16 cellular contexts compared by ENCODE assay signal in genomic region chr22:20522134-20522827, GRCh38. TPM values are rescaled to one million over a fixed set of nuclear protein-coding genes. Genes with fewer than 3 reads are reported as not detected.
DNase-seq lines count a peak whose midpoint lies in the region; ATAC-seq and TF ChIP-seq lines count a peak whose summit lies in the region.
"Had no signal": no experiment of that assay in that cellular context is flagged by ENCODE, and none has a peak within 500 bp of the region (broad histone marks: within the 10 kb centered on the region; RNA-seq: fewer than 3 reads in every experiment).

No MANE protein-coding gene starts in this region.

- peak overlapping the region; percentile 16 for H3K9ac ChIP-seq in smooth muscle cell (ENCODE audit: low read depth)

- H3K4me2 ChIP-seq in smooth muscle cell: no peak overlapping the region

- intact Hi-C loops in head of caudate nucleus (cut with DNase I): no loop called here

- DNase-seq in activated T-cell treated with anti-CD3 and anti-CD28 coated beads, Interleukin-2, amount 50 U/mL, for 24 hours: no peak
- DNase-seq in activated T-cell treated with anti-CD3 and anti-CD28 coated beads for 4 hours (no peak), WTC11 (ENCODE audit: low spot score) (no peak), head of caudate nucleus (peak in 24 of 42 donors; percentile 14 to 82 (median 44)), smooth muscle cell (lab: John Stamatoyannopoulos, UW; ENCODE audit: unreplicated experiment) (no peak)
- DNase-seq in central memory CD4-positive, alpha-beta T cell: no peak
- DNase-seq: DMS53; NCI-H146; NCI-H446 treated with DMSO at 0.1 percent for 48 hours; pancreas; stimulated activated CD4-positive, alpha-beta T cell treated with anti-CD3 and anti-CD28 coated beads, Interleukin-12 subunit alpha, Interleukin-12 subunit beta, amount 100 ng/mL, for 4 hours had no signal

- H3F3A ChIP-seq in smooth muscle cell (ENCODE audit: low read depth): peaks cover 44% of the 10 kb centered on the region

- no peaks in the 10 kb centered on the region for H3K36me3 ChIP-seq in smooth muscle cell (ENCODE audit: low read depth)
- H3K36me3 ChIP-seq: pancreas had no signal

- CTCF ChIA-PET in WTC11 (lab: Charles Lee): interaction anchor here (0.7 kb wide), 1 partner anchor 46 kb away, joined by 3 read pairs; no protein-coding TSS in a partner anchor

- no peaks in the 10 kb centered on the region for H3K9me3 ChIP-seq in smooth muscle cell (replicated peaks; ENCODE audit: low read depth)
- H3K9me3 ChIP-seq: esophagus muscularis mucosa, pancreas, tibial nerve had no signal

- H3K9me3 Mint-ChIP-seq in activated T-cell treated with anti-CD3 and anti-CD28 coated beads, Interleukin-2, amount 50 U/mL, for 24 hours: no peaks in the 10 kb centered on the region
- H3K9me3 Mint-ChIP-seq in WTC11: no peaks in the 10 kb centered on the region

- ATAC-seq in WTC11 (no peak), HG02885 (IDR thresholded peaks at IDR 0.05; ENCODE audit: poor library complexity, unreplicated experiment) (no peak), GM21360 (IDR thresholded peaks at IDR 0.05; ENCODE audit: unreplicated experiment) (no peak)
- ATAC-seq: pancreas had no signal

- peak overlapping the region; percentile 98 for H3K27ac ChIP-seq in smooth muscle cell (ENCODE audit: low read depth)
- H3K27ac ChIP-seq: esophagus muscularis mucosa, pancreas had no signal

- peaks cover 23% of the 10 kb centered on the region for H3K4me1 ChIP-seq in smooth muscle cell (ENCODE audit: low read depth)

- no peak for TF ChIP-seq CTCF in WTC11 (IDR thresholded peaks at IDR 0.05)
- TF ChIP-seq CTCF in smooth muscle cell (IDR thresholded peaks at IDR 0.05; ENCODE audit: borderline replicate concordance, insufficient read depth, poor library complexity, severe bottlenecking): no peak

- H4K20me1 ChIP-seq in smooth muscle cell (ENCODE audit: low read depth): peaks cover 100% of the 10 kb centered on the region

- H3K27me3 ChIP-seq in smooth muscle cell (ENCODE audit: low read depth): no peaks in the 10 kb centered on the region
- H3K27me3 ChIP-seq: esophagus muscularis mucosa, pancreas, tibial nerve had no signal

- H3K27me3 Mint-ChIP-seq in activated T-cell treated with anti-CD3 and anti-CD28 coated beads, Interleukin-2, amount 50 U/mL, for 24 hours: no peaks in the 10 kb centered on the region
- H3K27me3 Mint-ChIP-seq in WTC11 (ENCODE audit: low read depth): no peaks in the 10 kb centered on the region

- H2AFZ ChIP-seq in smooth muscle cell (ENCODE audit: low read depth): no peak overlapping the region

- WGBS in smooth muscle cell (ENCODE audit: low lambda C conversion rate): 86% methylated on average over 7 of the region's 7 CpGs

- peaks cover 80% of the 10 kb centered on the region for H3K4me1 Mint-ChIP-seq in activated T-cell treated with anti-CD3 and anti-CD28 coated beads, Interleukin-2, amount 50 U/mL, for 24 hours (ENCODE audit: low read depth)
- peaks cover 29% of the 10 kb centered on the region for H3K4me1 Mint-ChIP-seq in WTC11

- no peak overlapping the region for H3K4me3 ChIP-seq in smooth muscle cell
- H3K4me3 ChIP-seq: esophagus muscularis mucosa, lung, pancreas, tibial nerve had no signal

- H3K27ac Mint-ChIP-seq in activated T-cell treated with anti-CD3 and anti-CD28 coated beads, Interleukin-2, amount 50 U/mL, for 24 hours: peak overlapping the region; percentile 83
- peak overlapping the region; percentile 70 for H3K27ac Mint-ChIP-seq in WTC11

- H3K79me2 ChIP-seq in smooth muscle cell (ENCODE audit: low read depth): peaks cover 97% of the 10 kb centered on the region

- POLR2A ChIA-PET in WTC11 (lab: Charles Lee): no interaction called here

- H3K4me3 Mint-ChIP-seq in activated T-cell treated with anti-CD3 and anti-CD28 coated beads, Interleukin-2, amount 50 U/mL, for 24 hours: peak overlapping the region; percentile 32
- H3K4me3 Mint-ChIP-seq in WTC11: no peak overlapping the region

- peaks cover 78% of the 10 kb centered on the region for H3K36me3 Mint-ChIP-seq in activated T-cell treated with anti-CD3 and anti-CD28 coated beads, Interleukin-2, amount 50 U/mL, for 24 hours (ENCODE audit: low read depth)
- H3K36me3 Mint-ChIP-seq in WTC11: peaks cover 13% of the 10 kb centered on the region

TF ChIP-seq in WTC11, 78 proteins besides CTCF, POLR2A, EP300 and RAD21 (continues in another document):
- TF ChIP-seq MYBL2 (CRISPR knock-in tag; IDR thresholded peaks at IDR 0.05) (no peak), ELF4 (CRISPR knock-in tag; IDR thresholded peaks at IDR 0.05; ENCODE audit: low read depth) (no peak), ZNF532 (CRISPR knock-in tag; IDR thresholded peaks at IDR 0.05; ENCODE audit: borderline replicate concordance) (no peak), NR3C1 (CRISPR knock-in tag; conservative IDR thresholded peaks at IDR 0.05; ENCODE audit: low read depth) (no peak), USF2 (CRISPR knock-in tag; IDR thresholded peaks at IDR 0.05) (no peak), RELA (CRISPR knock-in tag; IDR thresholded peaks at IDR 0.05; ENCODE audit: borderline replicate concordance) (no peak), SMAD3 (CRISPR knock-in tag; IDR thresholded peaks at IDR 0.05; ENCODE audit: borderline replicate concordance) (no peak), GTF2I (CRISPR knock-in tag; conservative IDR thresholded peaks at IDR 0.05) (no peak), ZNF416 (CRISPR knock-in tag; IDR thresholded peaks at IDR 0.05) (no peak), SP1 (CRISPR knock-in tag; conservative IDR thresholded peaks at IDR 0.05) (no peak), ZNF138 (CRISPR knock-in tag; conservative IDR thresholded peaks at IDR 0.05) (no peak), ATF2 (CRISPR knock-in tag; IDR thresholded peaks at IDR 0.05; ENCODE audit: borderline replicate concordance, low read depth) (no peak), NFE2L1 (CRISPR knock-in tag; IDR thresholded peaks at IDR 0.05) (no peak), ESRRA (CRISPR knock-in tag; IDR thresholded peaks at IDR 0.05; ENCODE audit: borderline replicate concordance) (no peak), KAT7 (CRISPR knock-in tag; IDR thresholded peaks at IDR 0.05; ENCODE audit: borderline replicate concordance) (no peak), JAZF1 (CRISPR knock-in tag; IDR thresholded peaks at IDR 0.05) (no peak), TP53 (CRISPR knock-in tag; IDR thresholded peaks at IDR 0.05) (no peak)

RNA-seq across cellular contexts. Expression of gene MED15, which starts 14.9 kb away (rescaled TPM):
- total RNA-seq in WTC11 (2021) (60.9 to 67.7 TPM (median 62.6 TPM) in 3 replicates), smooth muscle cell (25.3 and 29.2 TPM in 2 replicates)
- 70.5 and 78.5 TPM in 2 replicates for polyA plus RNA-seq in smooth muscle cell

RNA-seq across cellular contexts. Expression of gene KLHL22, which starts 26.7 kb away (rescaled TPM):
- total RNA-seq in WTC11 (2021) (9.9 to 15.7 TPM (median 12.1 TPM) in 3 replicates), smooth muscle cell (17.1 and 26.1 TPM in 2 replicates)
- 18.1 and 27.3 TPM in 2 replicates for polyA plus RNA-seq in smooth muscle cell

Comparison
In these comparisons a context has a peak if more than half of its experiments do, and no peak if none do; other contexts are left out.
1. DNase-seq: peak in head of caudate nucleus (24 of 42); none in activated T-cell treated with anti-CD3 and anti-CD28 coated beads, Interleukin-2, amount 50 U/mL, for 24 hours (single experiment), activated T-cell treated with anti-CD3 and anti-CD28 coated beads for 4 hours (single experiment), WTC11 (single experiment), smooth muscle cell (single experiment) and central memory CD4-positive, alpha-beta T cell (single experiment).